7 cellular contexts compared by ENCODE assay signal in genomic region chr2:3536682-3537632, GRCh38. TPM values are rescaled to one million over a fixed set of nuclear protein-coding genes. Genes with fewer than 3 reads are reported as not detected.
DNase-seq lines count a peak whose midpoint lies in the region; ATAC-seq and TF ChIP-seq lines count a peak whose summit lies in the region.

No MANE protein-coding gene starts in this region.

- H3K4me3 ChIP-seq in HUES48 (ENCODE audit: low read depth, low read length) (no peak overlapping the region), left ventricle myocardium inferior (peak overlapping the region; percentile 63), skeletal muscle cell (ENCODE audit: low read depth, low read length) (peak overlapping the region; percentile 45)

- ATAC-seq in GM18498 (IDR thresholded peaks at IDR 0.05; ENCODE audit: unreplicated experiment) = peak; percentile 52
- no peak for ATAC-seq in GM18867 (IDR thresholded peaks at IDR 0.05; ENCODE audit: unreplicated experiment)

- peak; percentile 59 for TF ChIP-seq CTCF in left ventricle myocardium inferior (IDR thresholded peaks at IDR 0.05; ENCODE audit: borderline replicate concordance)

- no peaks in the 10 kb centered on the region for H3K27me3 Mint-ChIP-seq in activated T-helper 2 cell treated with anti-CD3 and anti-CD28 coated beads, Interferon-gamma antibody, Interleukin-2, Interleukin-4, amounts not matched to agents 10 μg/mL and 5 μg/mL and 100 μg/mL, durations not matched to agents 14 hours and 24 hours and 36 hours (ENCODE audit: low read depth)

- H3K36me3 Mint-ChIP-seq in activated T-helper 2 cell treated with anti-CD3 and anti-CD28 coated beads, Interferon-gamma antibody, Interleukin-2, Interleukin-4, amounts not matched to agents 10 μg/mL and 5 μg/mL and 100 μg/mL, durations not matched to agents 14 hours and 24 hours and 36 hours (ENCODE audit: low read depth) = peaks cover 16% of the 10 kb centered on the region

- no peaks in the 10 kb centered on the region for H3K9me3 ChIP-seq in HUES48 (ENCODE audit: control insufficient read depth, insufficient read depth, low read length)
- no peaks in the 10 kb centered on the region for H3K9me3 ChIP-seq in left ventricle myocardium inferior (replicated peaks)

- DNase-seq in activated T-helper 2 cell treated with anti-CD3 and anti-CD28 coated beads, Interferon-gamma antibody, Interleukin-2, Interleukin-4, amounts not matched to agents 10 μg/mL and 5 μg/mL and 100 μg/mL, durations not matched to agents 14 hours and 24 hours and 36 hours (ENCODE audit: low spot score) = no peak
- DNase-seq in left ventricle myocardium inferior (peak; percentile 41), skeletal muscle cell (ENCODE audit: low read depth) (no peak), Ammon's horn (ENCODE audit: low spot score) (no peak)

- peak overlapping the region; percentile 46 for H3K27ac ChIP-seq in HUES48 (ENCODE audit: low read depth, low read length)
- peak overlapping the region; percentile 93 for H3K27ac ChIP-seq in left ventricle myocardium inferior (replicated peaks)

- H3K9ac ChIP-seq in HUES48 (ENCODE audit: low read depth, low read length) = no peak overlapping the region

- H3K4me3 Mint-ChIP-seq in activated T-helper 2 cell treated with anti-CD3 and anti-CD28 coated beads, Interferon-gamma antibody, Interleukin-2, Interleukin-4, amounts not matched to agents 10 μg/mL and 5 μg/mL and 100 μg/mL, durations not matched to agents 14 hours and 24 hours and 36 hours (ENCODE audit: low read depth) = peak overlapping the region; percentile 75

- H3K27me3 ChIP-seq in HUES48 (ENCODE audit: control insufficient read depth, insufficient read depth, low read length) = no peaks in the 10 kb centered on the region
- H3K27me3 ChIP-seq in left ventricle myocardium inferior (ENCODE audit: low read depth) = no peaks in the 10 kb centered on the region

- H3K4me1 ChIP-seq in HUES48 (ENCODE audit: control insufficient read depth, insufficient read depth, low read length) (no peaks in the 10 kb centered on the region), left ventricle myocardium inferior (peaks cover 32% of the 10 kb centered on the region)

- H3K4me1 Mint-ChIP-seq in activated T-helper 2 cell treated with anti-CD3 and anti-CD28 coated beads, Interferon-gamma antibody, Interleukin-2, Interleukin-4, amounts not matched to agents 10 μg/mL and 5 μg/mL and 100 μg/mL, durations not matched to agents 14 hours and 24 hours and 36 hours (ENCODE audit: low read depth) = peaks cover 2% of the 10 kb centered on the region

- H3K27ac Mint-ChIP-seq in activated T-helper 2 cell treated with anti-CD3 and anti-CD28 coated beads, Interferon-gamma antibody, Interleukin-2, Interleukin-4, amounts not matched to agents 10 μg/mL and 5 μg/mL and 100 μg/mL, durations not matched to agents 14 hours and 24 hours and 36 hours = peak overlapping the region; percentile 69

- intact Hi-C loops in activated T-helper 2 cell treated with anti-CD3 and anti-CD28 coated beads, Interferon-gamma antibody, Interleukin-2, Interleukin-4, amounts not matched to agents 10 μg/mL and 5 μg/mL and 100 μg/mL, durations not matched to agents 14 hours and 24 hours and 36 hours (cut with micrococcal nuclease) = no loop called here
- intact Hi-C loops in left ventricle myocardium inferior (cut with micrococcal nuclease) = no loop called here

- H3K36me3 ChIP-seq in HUES48 (ENCODE audit: control insufficient read depth, insufficient read depth, low read length) (peaks cover 19% of the 10 kb centered on the region), left ventricle myocardium inferior (peaks cover 22% of the 10 kb centered on the region)

- no peaks in the 10 kb centered on the region for H3K9me3 Mint-ChIP-seq in activated T-helper 2 cell treated with anti-CD3 and anti-CD28 coated beads, Interferon-gamma antibody, Interleukin-2, Interleukin-4, amounts not matched to agents 10 μg/mL and 5 μg/mL and 100 μg/mL, durations not matched to agents 14 hours and 24 hours and 36 hours

RNA-seq across cellular contexts. Expression of gene ADI1, which starts 17.6 kb away (rescaled TPM):
- total RNA-seq in activated T-helper 2 cell treated with anti-CD3 and anti-CD28 coated beads, Interferon-gamma antibody, Interleukin-2, Interleukin-4, amounts not matched to agents 10 μg/mL and 5 μg/mL and 100 μg/mL, durations not matched to agents 14 hours and 24 hours and 36 hours = 39.8 and 42.7 TPM in 2 replicates
- total RNA-seq in left ventricle myocardium inferior = 195 TPM

RNA-seq across cellular contexts. Expression of gene RNASEH1, which starts 21.2 kb away (rescaled TPM):
- total RNA-seq in activated T-helper 2 cell treated with anti-CD3 and anti-CD28 coated beads, Interferon-gamma antibody, Interleukin-2, Interleukin-4, amounts not matched to agents 10 μg/mL and 5 μg/mL and 100 μg/mL, durations not matched to agents 14 hours and 24 hours and 36 hours = 29.0 and 30.3 TPM in 2 replicates
- total RNA-seq in left ventricle myocardium inferior = 20.9 TPM

RNA-seq across cellular contexts. Expression of gene RPS7, which starts 38.1 kb away (rescaled TPM):
- 1,612 and 1,642 TPM in 2 replicates for total RNA-seq in activated T-helper 2 cell treated with anti-CD3 and anti-CD28 coated beads, Interferon-gamma antibody, Interleukin-2, Interleukin-4, amounts not matched to agents 10 μg/mL and 5 μg/mL and 100 μg/mL, durations not matched to agents 14 hours and 24 hours and 36 hours
- 583 TPM for total RNA-seq in left ventricle myocardium inferior

RNA-seq across cellular contexts. Expression of gene COLEC11, which starts 58.0 kb away (rescaled TPM):
- 0.11 TPM in 1 of 2 replicates, not detected in the other for total RNA-seq in activated T-helper 2 cell treated with anti-CD3 and anti-CD28 coated beads, Interferon-gamma antibody, Interleukin-2, Interleukin-4, amounts not matched to agents 10 μg/mL and 5 μg/mL and 100 μg/mL, durations not matched to agents 14 hours and 24 hours and 36 hours
- 4.9 TPM for total RNA-seq in left ventricle myocardium inferior
